In the genomic region with DNA sequence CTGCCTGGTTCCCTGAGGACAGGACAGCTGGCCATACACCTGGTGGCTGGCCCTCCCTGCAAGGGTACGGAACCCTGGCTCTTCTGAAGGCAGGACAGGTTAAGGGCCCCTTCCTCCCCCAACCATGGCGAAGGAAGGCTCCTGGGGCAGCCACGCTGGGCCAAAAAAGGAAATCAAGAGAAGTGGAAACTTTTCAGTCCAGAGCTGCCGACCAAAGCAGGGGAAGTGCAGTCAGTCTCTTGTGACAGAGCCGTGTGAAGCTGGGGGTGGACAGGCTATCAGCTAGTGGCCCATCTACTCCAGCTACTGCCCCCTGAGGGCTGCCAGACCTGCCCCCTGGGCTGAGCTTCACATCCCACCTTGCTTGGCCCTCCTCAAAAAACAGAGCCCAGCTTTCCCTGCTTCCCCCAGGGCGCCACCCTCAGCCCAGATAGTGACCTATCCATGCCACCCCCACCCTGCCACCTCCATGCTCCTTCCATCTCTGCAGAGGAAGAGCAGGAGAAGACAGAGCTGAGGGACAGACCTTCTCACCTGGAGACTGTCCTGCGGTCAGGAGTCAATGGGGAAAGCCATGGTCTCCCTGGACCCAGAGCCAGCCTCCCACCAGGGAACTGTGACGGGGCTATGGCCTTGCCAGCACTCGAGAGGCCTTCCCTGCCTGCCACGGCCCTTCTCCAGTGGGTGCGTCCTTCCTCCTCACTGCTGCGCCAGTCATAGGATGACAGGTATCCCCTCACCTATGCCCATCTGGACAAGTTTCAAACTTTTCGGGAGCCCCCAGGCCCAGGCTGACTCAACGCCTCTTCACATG, we compare ENCODE assay signal across 1 cellular context.
TF ChIP-seq lines count a peak whose summit lies in the region.

No MANE protein-coding gene starts in this region.

TF ChIP-seq in GM12878, 131 proteins besides CTCF, POLR2A, EP300 and RAD21:
- TF ChIP-seq SRF (IDR thresholded peaks at IDR 0.05; ENCODE audit: low read depth in 2 of 2, low read length in 2 of 2) (peak in 1 of 2 experiments; percentile 51; a peak in 1 of 4 replicates), SPI1 (IDR thresholded peaks at IDR 0.05; ENCODE audit: borderline replicate concordance, insufficient read depth, low read depth, low read length) (peak; percentile 44), SMC3 (IDR thresholded peaks at IDR 0.05; ENCODE audit: borderline replicate concordance, low read length) (no peak), POLR2AphosphoS5 (IDR thresholded peaks at IDR 0.05; ENCODE audit: low read length) (peak; percentile 63), DPF2 (IDR thresholded peaks at IDR 0.05) (no peak), CREM (IDR thresholded peaks at IDR 0.05; ENCODE audit: low read depth) (no peak), NR2F1 (conservative IDR thresholded peaks at IDR 0.05) (no peak), JUND (IDR thresholded peaks at IDR 0.05; ENCODE audit: low read depth, low read length) (no peak), HDGF (IDR thresholded peaks at IDR 0.05) (no peak; the same call in 1 of the 2 replicates), EGR1 (IDR thresholded peaks at IDR 0.05; ENCODE audit: borderline replicate concordance in 1 of 2, low read depth in 2 of 2, low read length in 2 of 2) (0 out of 3 replicates have a peak, but pooled peaks of 1 of the 2 experiments have one; percentile 8), BRCA1 (IDR thresholded peaks at IDR 0.05; ENCODE audit: low read depth, low read length) (no peak), HCFC1 (IDR thresholded peaks at IDR 0.05; ENCODE audit: low read length) (no peak), NFXL1 (IDR thresholded peaks at IDR 0.05; ENCODE audit: borderline replicate concordance) (no peak)
- TF ChIP-seq, protein P1, sequence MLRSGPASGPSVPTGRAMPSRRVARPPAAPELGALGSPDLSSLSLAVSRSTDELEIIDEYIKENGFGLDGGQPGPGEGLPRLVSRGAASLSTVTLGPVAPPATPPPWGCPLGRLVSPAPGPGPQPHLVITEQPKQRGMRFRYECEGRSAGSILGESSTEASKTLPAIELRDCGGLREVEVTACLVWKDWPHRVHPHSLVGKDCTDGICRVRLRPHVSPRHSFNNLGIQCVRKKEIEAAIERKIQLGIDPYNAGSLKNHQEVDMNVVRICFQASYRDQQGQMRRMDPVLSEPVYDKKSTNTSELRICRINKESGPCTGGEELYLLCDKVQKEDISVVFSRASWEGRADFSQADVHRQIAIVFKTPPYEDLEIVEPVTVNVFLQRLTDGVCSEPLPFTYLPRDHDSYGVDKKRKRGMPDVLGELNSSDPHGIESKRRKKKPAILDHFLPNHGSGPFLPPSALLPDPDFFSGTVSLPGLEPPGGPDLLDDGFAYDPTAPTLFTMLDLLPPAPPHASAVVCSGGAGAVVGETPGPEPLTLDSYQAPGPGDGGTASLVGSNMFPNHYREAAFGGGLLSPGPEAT (IDR thresholded peaks at IDR 0.05; ENCODE audit: low read depth): no peak
TF ChIP-seq in GM12878: peak in this region for 4.
